Comparison of ENCODE assay signal across 28 cellular contexts in the genomic region with DNA sequence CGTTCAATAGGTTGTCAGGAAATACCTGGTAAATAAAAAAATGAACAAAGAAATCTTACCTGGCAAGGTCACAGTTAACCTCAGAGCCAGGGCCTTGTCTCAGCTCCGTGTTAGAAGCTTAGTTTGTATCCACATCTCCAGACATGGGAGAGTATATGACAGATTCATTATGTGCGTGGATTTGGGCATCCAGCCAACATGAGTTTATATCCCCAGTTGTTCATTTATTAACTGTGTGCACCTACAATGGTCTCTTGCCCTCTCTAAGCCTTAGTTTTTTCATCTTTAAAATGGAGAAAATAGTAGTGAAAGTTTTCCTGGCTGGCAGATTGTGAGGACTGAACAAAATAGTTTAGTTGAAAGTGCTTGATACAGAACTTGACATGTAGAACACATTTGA.
"Had no signal": no experiment of that assay in that cellular context is flagged by ENCODE, and none has a peak within 500 bp of the region (broad histone marks: within the 10 kb centered on the region; RNA-seq: fewer than 3 reads in every experiment).

No MANE protein-coding gene starts in this region.

- DNase-seq: activated CD4-positive, alpha-beta T cell treated with anti-CD3 and anti-CD28 coated beads, Interleukin-2, amount 50 U/mL, for 1 hour; activated CD4-positive, CD25-positive, alpha-beta regulatory T cell treated with anti-CD3 and anti-CD28 coated beads, Interleukin-2, amount 50 U/mL, for 72 hours; activated CD8-positive, alpha-beta T cell treated with anti-CD3 and anti-CD28 coated beads, Interleukin-2, amount 10 ng/mL, durations not matched to agents 7 days and 5 days; activated gamma-delta T cell; activated naive CD4-positive, alpha-beta T cell treated with anti-CD3 and anti-CD28 coated beads, Interleukin-2, amount 50 U/mL, for 16 hours; activated naive CD8-positive, alpha-beta T cell treated with anti-CD3 and anti-CD28 coated beads, Interleukin-2, amount 50 U/mL, for 24 hours; cortex of kidney; endodermal cell; heart left ventricle; lower lobe of right lung; naive thymus-derived CD4-positive, alpha-beta T cell; occipital lobe; posterior cingulate gyrus; right lobe of liver; stimulated activated CD4-positive, alpha-beta T cell treated with anti-CD3 and anti-CD28 coated beads, Interleukin-2, amount 100 ng/mL, for 24 hours; stomach; uterus; WERI-Rb-1 had no signal

- H3K4me1 ChIP-seq: gastroesophageal sphincter, heart left ventricle, lower lobe of right lung, right lobe of liver, stomach, suprapubic skin, tibial nerve, uterus had no signal

- H3K9me3 Mint-ChIP-seq: activated naive CD8-positive, alpha-beta T cell treated with anti-CD3 and anti-CD28 coated beads, Interleukin-2, amount 50 U/mL, for 24 hours; activated T-helper 1 cell treated with anti-CD3 and anti-CD28 coated beads, Interleukin-12 subunit alpha, Interleukin-12 subunit beta, Interleukin-2, Interleukin-4 antibody, amounts not matched to agents 30 ng/mL and 10 ng/mL and 1 ng/mL, durations not matched to agents 14 hours and 24 hours and 36 hours; endodermal cell; neural crest cell; stimulated activated memory B cell treated with anti-CD40 and anti-IgM and Interleukin-4, amounts not matched to agents 10 μg/mL and 1 μg/mL and 100 μg/mL, for 72 hours had no signal

- H3K27me3 ChIP-seq: cardiac muscle cell, gastroesophageal sphincter, heart left ventricle, right lobe of liver, stomach, suprapubic skin, tibial nerve, uterus had no signal

- H3K27ac Mint-ChIP-seq: activated CD8-positive, alpha-beta T cell treated with anti-CD3 and anti-CD28 coated beads, Interleukin-2, amount 10 ng/mL, durations not matched to agents 7 days and 5 days; activated naive CD8-positive, alpha-beta T cell treated with anti-CD3 and anti-CD28 coated beads, Interleukin-2, amount 50 U/mL, for 24 hours; activated T-helper 1 cell treated with anti-CD3 and anti-CD28 coated beads, Interleukin-12 subunit alpha, Interleukin-12 subunit beta, Interleukin-2, Interleukin-4 antibody, amounts not matched to agents 30 ng/mL and 10 ng/mL and 1 ng/mL, durations not matched to agents 14 hours and 24 hours and 36 hours; endodermal cell; naive thymus-derived CD4-positive, alpha-beta T cell; stimulated activated memory B cell treated with anti-CD40 and anti-IgM and Interleukin-4, amounts not matched to agents 10 μg/mL and 1 μg/mL and 100 μg/mL, for 72 hours had no signal

- H3K36me3 ChIP-seq: cardiac muscle cell, gastroesophageal sphincter, heart left ventricle, lower lobe of right lung, right lobe of liver, stomach, suprapubic skin, tibial nerve, uterus, WERI-Rb-1 had no signal

- H3K36me3 Mint-ChIP-seq: naive thymus-derived CD4-positive, alpha-beta T cell; stimulated activated memory B cell treated with anti-CD40 and anti-IgM and Interleukin-4, amounts not matched to agents 10 μg/mL and 1 μg/mL and 100 μg/mL, for 72 hours had no signal

- ATAC-seq: activated CD8-positive, alpha-beta T cell treated with anti-CD3 and anti-CD28 coated beads, Interleukin-2, amount 10 ng/mL, durations not matched to agents 7 days and 5 days; activated naive CD8-positive, alpha-beta T cell treated with anti-CD3 and anti-CD28 coated beads, Interleukin-2, amount 50 U/mL, for 24 hours; gastroesophageal sphincter; heart left ventricle; left lobe of liver; naive thymus-derived CD4-positive, alpha-beta T cell; right lobe of liver; stimulated activated memory B cell treated with anti-CD40 and anti-IgM and Interleukin-4, amounts not matched to agents 10 μg/mL and 1 μg/mL and 100 μg/mL, for 72 hours had no signal

- H3K27me3 Mint-ChIP-seq: activated naive CD8-positive, alpha-beta T cell treated with anti-CD3 and anti-CD28 coated beads, Interleukin-2, amount 50 U/mL, for 24 hours; naive thymus-derived CD4-positive, alpha-beta T cell; stimulated activated memory B cell treated with anti-CD40 and anti-IgM and Interleukin-4, amounts not matched to agents 10 μg/mL and 1 μg/mL and 100 μg/mL, for 72 hours had no signal

- H3K9me3 ChIP-seq: gastroesophageal sphincter, heart left ventricle, lower lobe of right lung, right lobe of liver, stomach, suprapubic skin, tibial nerve, uterus had no signal

- H3K4me1 Mint-ChIP-seq: activated naive CD8-positive, alpha-beta T cell treated with anti-CD3 and anti-CD28 coated beads, Interleukin-2, amount 50 U/mL, for 24 hours; endodermal cell; naive thymus-derived CD4-positive, alpha-beta T cell; stimulated activated memory B cell treated with anti-CD40 and anti-IgM and Interleukin-4, amounts not matched to agents 10 μg/mL and 1 μg/mL and 100 μg/mL, for 72 hours had no signal

- H3K27ac ChIP-seq: cardiac muscle cell, epithelial cell of prostate, gastroesophageal sphincter, heart left ventricle, lower lobe of right lung, right lobe of liver, skin epidermis, stomach, suprapubic skin, tibial nerve, uterus, WERI-Rb-1 had no signal

- H3K4me3 Mint-ChIP-seq: activated CD8-positive, alpha-beta T cell treated with anti-CD3 and anti-CD28 coated beads, Interleukin-2, amount 10 ng/mL, durations not matched to agents 7 days and 5 days; activated naive CD8-positive, alpha-beta T cell treated with anti-CD3 and anti-CD28 coated beads, Interleukin-2, amount 50 U/mL, for 24 hours; activated T-helper 1 cell treated with anti-CD3 and anti-CD28 coated beads, Interleukin-12 subunit alpha, Interleukin-12 subunit beta, Interleukin-2, Interleukin-4 antibody, amounts not matched to agents 30 ng/mL and 10 ng/mL and 1 ng/mL, durations not matched to agents 14 hours and 24 hours and 36 hours; endodermal cell; naive thymus-derived CD4-positive, alpha-beta T cell; neural crest cell; stimulated activated memory B cell treated with anti-CD40 and anti-IgM and Interleukin-4, amounts not matched to agents 10 μg/mL and 1 μg/mL and 100 μg/mL, for 72 hours had no signal

- H3K4me3 ChIP-seq: cardiac muscle cell, gastroesophageal sphincter, heart left ventricle, lower lobe of right lung, right lobe of liver, skin epidermis, stomach, suprapubic skin, tibial nerve, uterus had no signal
